19 cellular contexts compared by ENCODE assay signal in genomic region chr6:159836294-159837140, GRCh38. TPM values are rescaled to one million over a fixed set of nuclear protein-coding genes. Genes with fewer than 3 reads are reported as not detected.
A peak's percentile ranks its signal among the peaks of the same experiment; 100 is the strongest.
DNase-seq lines count a peak whose midpoint lies in the region; ATAC-seq, FAIRE-seq and TF ChIP-seq lines count a peak whose summit lies in the region.
"Had no signal": no experiment of that assay in that cellular context is flagged by ENCODE, and none has a peak within 500 bp of the region (broad histone marks: within the 10 kb centered on the region; RNA-seq: fewer than 3 reads in every experiment).

No MANE protein-coding gene starts in this region.

- TF ChIP-seq POLR2A in H1 (IDR thresholded peaks at IDR 0.05; ENCODE audit: control extremely low read depth in 1 of 2, low read depth in 2 of 2, low read length in 2 of 2) = no peak

- H3K23me2 ChIP-seq in H1 (ENCODE audit: low read depth, low read length) = no peaks in the 10 kb centered on the region; the same call in 1 of the 2 replicates

- H2BK12ac ChIP-seq in H1 (ENCODE audit: low read depth, low read length) = no peak overlapping the region

- H3K4me3 ChIP-seq in H7 (ENCODE audit: insufficient read depth, low read depth, low read length) (no peak overlapping the region), H1 (ENCODE audit: extremely low read depth in 1 of 4, insufficient read depth in 2 of 4, low read depth in 3 of 4, low read length in 4 of 4) (no peak overlapping the region), skeletal muscle cell (ENCODE audit: low read depth, low read length) (no peak overlapping the region)

- H3K4ac ChIP-seq in H1 (replicated peaks; ENCODE audit: insufficient read length, low read depth, low read length) = no peak overlapping the region

- no peaks in the 10 kb centered on the region for H3K27me3 ChIP-seq in H7 (ENCODE audit: control insufficient read depth, insufficient read depth, low read length)
- H3K27me3 ChIP-seq in H1 (replicated peaks in 1 of 4; ENCODE audit: control insufficient read depth in 3 of 4, extremely low read depth in 1 of 4, insufficient read depth in 3 of 4, low read length in 3 of 4) = no peaks in the 10 kb centered on the region

- no peak overlapping the region for H2BK20ac ChIP-seq in H1 (ENCODE audit: low read length)

- H3K27me3 Mint-ChIP-seq in activated T-helper 1 cell treated with anti-CD3 and anti-CD28 coated beads, Interleukin-12 subunit alpha, Interleukin-12 subunit beta, Interleukin-2, Interleukin-4 antibody, amounts not matched to agents 30 ng/mL and 10 ng/mL and 1 ng/mL, durations not matched to agents 14 hours and 24 hours and 36 hours (ENCODE audit: insufficient read depth) = peaks cover 16% of the 10 kb centered on the region
- peaks cover 2% of the 10 kb centered on the region for H3K27me3 Mint-ChIP-seq in progenitor cell of endocrine pancreas

- H3K4me3 Mint-ChIP-seq in activated T-helper 1 cell treated with anti-CD3 and anti-CD28 coated beads, Interleukin-12 subunit alpha, Interleukin-12 subunit beta, Interleukin-2, Interleukin-4 antibody, amounts not matched to agents 30 ng/mL and 10 ng/mL and 1 ng/mL, durations not matched to agents 14 hours and 24 hours and 36 hours = no peak overlapping the region
- no peak overlapping the region for H3K4me3 Mint-ChIP-seq in progenitor cell of endocrine pancreas (ENCODE audit: low read depth)
- H3K4me3 Mint-ChIP-seq: activated CD8-positive, alpha-beta T cell treated with anti-CD3 and anti-CD28 coated beads, Interleukin-2, amount 10 ng/mL, durations not matched to agents 7 days and 5 days; activated T-cell treated with anti-CD3 and anti-CD28 coated beads, Interleukin-2, amount 50 U/mL, for 72 hours; T-cell had no signal

- intact Hi-C loops in activated T-helper 1 cell treated with anti-CD3 and anti-CD28 coated beads, Interleukin-12 subunit alpha, Interleukin-12 subunit beta, Interleukin-2, Interleukin-4 antibody, amounts not matched to agents 30 ng/mL and 10 ng/mL and 1 ng/mL, durations not matched to agents 14 hours and 24 hours and 36 hours (cut with micrococcal nuclease) = no loop called here

- H4K5ac ChIP-seq in H1 (ENCODE audit: insufficient read length, low read depth, low read length) = no peak overlapping the region

- H4K91ac ChIP-seq in H1 (replicated peaks; ENCODE audit: insufficient read length, low read length) = no peak overlapping the region

- no peak for FAIRE-seq in H1 (lab: Jason Lieb, UNC)
- FAIRE-seq: GM12892, islet of Langerhans had no signal

- no peak overlapping the region for H2BK15ac ChIP-seq in H1 (ENCODE audit: low read length)

- no peak for TF ChIP-seq EP300 in H1 (IDR thresholded peaks at IDR 0.05; ENCODE audit: borderline replicate concordance in 1 of 2, low read depth in 2 of 2, low read length in 2 of 2)

- H3K27ac Mint-ChIP-seq in activated T-helper 1 cell treated with anti-CD3 and anti-CD28 coated beads, Interleukin-12 subunit alpha, Interleukin-12 subunit beta, Interleukin-2, Interleukin-4 antibody, amounts not matched to agents 30 ng/mL and 10 ng/mL and 1 ng/mL, durations not matched to agents 14 hours and 24 hours and 36 hours = no peak overlapping the region
- no peak overlapping the region for H3K27ac Mint-ChIP-seq in progenitor cell of endocrine pancreas
- H3K27ac Mint-ChIP-seq: activated CD8-positive, alpha-beta T cell treated with anti-CD3 and anti-CD28 coated beads, Interleukin-2, amount 10 ng/mL, durations not matched to agents 7 days and 5 days; activated T-cell treated with anti-CD3 and anti-CD28 coated beads, Interleukin-2, amount 50 U/mL, for 72 hours; T-cell had no signal

- no peak for ATAC-seq in left lobe of liver
- ATAC-seq: activated CD8-positive, alpha-beta T cell treated with anti-CD3 and anti-CD28 coated beads, Interleukin-2, amount 10 ng/mL, durations not matched to agents 7 days and 5 days; activated T-cell treated with anti-CD3 and anti-CD28 coated beads, Interleukin-2, amount 50 U/mL, for 72 hours; stimulated activated naive CD8-positive, alpha-beta T cell treated with anti-CD3 and anti-CD28 coated beads, Interleukin-15, Interleukin-2, amounts not matched to agents 100 U/mL and 50 U/mL, for 24 hours; T-cell had no signal

- POLR2A ChIA-PET in H1 (lab: Charles Lee; ENCODE audit: partially characterized antibody) = interaction anchor here (0.8 to 2.3 kb wide), 6 partner anchors 10 to 110 kb away, joined by 3 to 8 read pairs (median 4); partner anchors contain the start of genes TCP1 and WTAP

- H4K8ac ChIP-seq in H1 (ENCODE audit: extremely low read depth, insufficient read depth, low read length) = no peak overlapping the region

- peaks cover 0 to 10% (median 4%) of the 10 kb centered on the region in 4 experiments; a peak in 4 of 7 replicates for H3K4me1 ChIP-seq in H1 (replicated peaks in 1 of 4; ENCODE audit: control insufficient read depth in 3 of 4, insufficient read depth in 4 of 4, low read length in 3 of 4)

- H3K14ac ChIP-seq in H1 (ENCODE audit: insufficient read length) = no peak overlapping the region

- TF ChIP-seq RAD21 in H1 (IDR thresholded peaks at IDR 0.05 in 1 of 2, conservative IDR thresholded peaks at IDR 0.05 in 1 of 2; ENCODE audit: low read depth in 2 of 2, low read length in 2 of 2) = no peak

- H4K20me1 ChIP-seq in H1 (replicated peaks in 1 of 2; ENCODE audit: control insufficient read depth in 1 of 2, insufficient read depth in 2 of 2, low read length in 2 of 2) = no peaks in the 10 kb centered on the region

- H3K23ac ChIP-seq in H1 (ENCODE audit: insufficient read length) = no peak overlapping the region

- no peaks in the 10 kb centered on the region; a peak in 1 of 4 replicates for H3K9me3 ChIP-seq in H1 (ENCODE audit: insufficient read depth in 2 of 2, low read depth in 1 of 2, low read length in 1 of 2)

- WGBS in H1 (ENCODE audit: extremely low coverage in 1 of 2, insufficient coverage in 1 of 2, insufficient read length in 1 of 2, insufficient replicate concordance in 2 of 2, low coverage in 1 of 2, low lambda C conversion rate in 2 of 2, missing lambda C conversion rate in 1 of 2), 2 experiments = 81% methylated on average over 18 of the region's 27 CpGs; no CpG with 5 or more reads in 1 of the 2 experiments

- H3K56ac ChIP-seq in H1 (replicated peaks; ENCODE audit: insufficient read length, low read depth, low read length) = no peak overlapping the region

- no peaks in the 10 kb centered on the region for H3K4me1 Mint-ChIP-seq in activated T-helper 1 cell treated with anti-CD3 and anti-CD28 coated beads, Interleukin-12 subunit alpha, Interleukin-12 subunit beta, Interleukin-2, Interleukin-4 antibody, amounts not matched to agents 30 ng/mL and 10 ng/mL and 1 ng/mL, durations not matched to agents 14 hours and 24 hours and 36 hours (ENCODE audit: low read depth)
- no peaks in the 10 kb centered on the region for H3K4me1 Mint-ChIP-seq in progenitor cell of endocrine pancreas (ENCODE audit: low read depth)

- no peak overlapping the region for H3K9ac ChIP-seq in H1 (replicated peaks in 1 of 4; ENCODE audit: extremely low read depth in 1 of 4, low read depth in 3 of 4, low read length in 3 of 4)

- H3K18ac ChIP-seq in H1 (ENCODE audit: extremely low read depth, low read length) = no peak overlapping the region

- H2AFZ ChIP-seq in H1 (ENCODE audit: low read length) = peak overlapping the region; percentile 51; the same call in 1 of the 2 replicates

- no peaks in the 10 kb centered on the region for H3K79me2 ChIP-seq in H1 (ENCODE audit: control insufficient read depth in 1 of 2, insufficient read depth in 2 of 2, low read length in 2 of 2)

- CTCF ChIA-PET in H1 (lab: Charles Lee; ENCODE audit: partially characterized antibody) = interaction anchor here (0.6 to 3.7 kb wide), 3 partner anchors 14 to 766 kb away, joined by 3 to 14 read pairs (median 4); no protein-coding TSS in a partner anchor

- no peaks in the 10 kb centered on the region for H3K36me3 Mint-ChIP-seq in activated T-helper 1 cell treated with anti-CD3 and anti-CD28 coated beads, Interleukin-12 subunit alpha, Interleukin-12 subunit beta, Interleukin-2, Interleukin-4 antibody, amounts not matched to agents 30 ng/mL and 10 ng/mL and 1 ng/mL, durations not matched to agents 14 hours and 24 hours and 36 hours (ENCODE audit: low read depth)
- H3K36me3 Mint-ChIP-seq in progenitor cell of endocrine pancreas (ENCODE audit: insufficient read depth) = no peaks in the 10 kb centered on the region
- H3K36me3 Mint-ChIP-seq: T-cell had no signal

- no peak overlapping the region for H3K4me2 ChIP-seq in H1 (ENCODE audit: insufficient read depth in 1 of 2, low read depth in 2 of 2, low read length in 2 of 2)

- no peak overlapping the region for H2AK5ac ChIP-seq in H1 (ENCODE audit: low read depth, low read length)

- H2BK120ac ChIP-seq in H1 (replicated peaks; ENCODE audit: low read depth, low read length) = no peak overlapping the region

- H3K36me3 ChIP-seq in H7 (replicated peaks; ENCODE audit: control insufficient read depth, insufficient read depth, low read length) (no peaks in the 10 kb centered on the region), H1 (ENCODE audit: control insufficient read depth in 2 of 4, insufficient read depth in 4 of 4, low read length in 3 of 4) (no peaks in the 10 kb centered on the region)

- H3K27ac ChIP-seq in H1 (ENCODE audit: low read depth, low read length) = no peak overlapping the region
- H3K27ac ChIP-seq: RWPE1 had no signal

- no peak overlapping the region for H2BK5ac ChIP-seq in H1 (ENCODE audit: low read depth, low read length)

- no peaks in the 10 kb centered on the region for H3K9me3 Mint-ChIP-seq in activated T-helper 1 cell treated with anti-CD3 and anti-CD28 coated beads, Interleukin-12 subunit alpha, Interleukin-12 subunit beta, Interleukin-2, Interleukin-4 antibody, amounts not matched to agents 30 ng/mL and 10 ng/mL and 1 ng/mL, durations not matched to agents 14 hours and 24 hours and 36 hours
- no peaks in the 10 kb centered on the region for H3K9me3 Mint-ChIP-seq in progenitor cell of endocrine pancreas (ENCODE audit: low read depth)
- H3K9me3 Mint-ChIP-seq: activated T-cell treated with anti-CD3 and anti-CD28 coated beads, Interleukin-2, amount 50 U/mL, for 72 hours; T-cell had no signal

- TF ChIP-seq CTCF in H1 (IDR thresholded peaks at IDR 0.05; ENCODE audit: control extremely low read depth in 1 of 3, insufficient read depth in 1 of 3, low read depth in 1 of 3, low read length in 3 of 3) = no peak
- no peak for TF ChIP-seq CTCF in progenitor cell of endocrine pancreas (IDR thresholded peaks at IDR 0.05; ENCODE audit: unreplicated experiment)

- peak; percentile 50 for DNase-seq in H7
- DNase-seq in H1 (ENCODE audit: low read depth in 1 of 2, low spot score in 2 of 2) = peak in 1 of 2 experiments; percentile 42
- DNase-seq in left lobe of liver (ENCODE audit: low spot score) = peak; percentile 28
- peak; percentile 30 for DNase-seq in skeletal muscle cell (ENCODE audit: low read depth)
- no peak for DNase-seq in ureter (ENCODE audit: low spot score)
- DNase-seq in activated T-helper 1 cell treated with anti-CD3 and anti-CD28 coated beads, Interleukin-12 subunit alpha, Interleukin-12 subunit beta, Interleukin-2, Interleukin-4 antibody, amounts not matched to agents 30 ng/mL and 10 ng/mL and 1 ng/mL, durations not matched to agents 14 hours and 24 hours and 36 hours (ENCODE audit: low spot score) = no peak
- no peak for DNase-seq in progenitor cell of endocrine pancreas (ENCODE audit: low spot score, unreplicated experiment)
- DNase-seq in NCI-H1048 (lab: John Stamatoyannopoulos, UW) = no peak
- DNase-seq: activated CD8-positive, alpha-beta T cell treated with anti-CD3 and anti-CD28 coated beads, Interleukin-2, amount 10 ng/mL, durations not matched to agents 7 days and 5 days; activated T-cell treated with anti-CD3 and anti-CD28 coated beads, Interleukin-2, amount 50 U/mL, for 72 hours; Karpas-422; NCI-H1417 treated with DMSO at 0.1 percent for 48 hours; NK-92 treated with Interleukin-12 subunit alpha and Interleukin-12 subunit beta, amount 100 ng/mL, for 24 hours; stimulated activated naive CD8-positive, alpha-beta T cell treated with anti-CD3 and anti-CD28 coated beads, Interleukin-15, Interleukin-2, amounts not matched to agents 100 U/mL and 50 U/mL, for 24 hours; T-cell had no signal

- no peaks in the 10 kb centered on the region for H3K79me1 ChIP-seq in H1 (ENCODE audit: low read depth, low read length)

RNA-seq across cellular contexts. Expression of gene PNLDC1, which starts 36.4 kb away (rescaled TPM):
- total RNA-seq in H7 (2014; rRNA removed; shearing (Covaris generic)) = not detected in 2 replicates
- total RNA-seq in H1 (2021; fragmentation: NEBNext Ultra II Directional; extraction: Animal tissue kit (Norgen Biotek cat#: 25700)) = 0.34 and 0.44 TPM in 2 replicates
- 0.09 and 0.15 TPM in 2 replicates for polyA plus RNA-seq in H1 (2011; rRNA removed)
- polyA plus RNA-seq in H1 (2011; cell fraction: cytosol; rRNA removed) = 0.17 TPM
- polyA plus RNA-seq in H1 (2011; cell fraction: nucleus; rRNA removed) = 0.23 TPM
- 0.16 to 0.25 TPM (median 0.19 TPM) in 3 of 4 replicates, not detected in the other for polyA plus RNA-seq in H1 (2012, experiment 1 of 2)
- polyA plus RNA-seq in H1 (2012, experiment 2 of 2) = not detected
- polyA plus RNA-seq in H1 (2013, experiment 1 of 2) = 0.10 TPM
- 0.15 TPM for polyA plus RNA-seq in H1 (2013, experiment 2 of 2)
- not detected in 2 replicates for polyA minus RNA-seq in H1 (2011; rRNA and poly(A)+ RNA removed)
- polyA minus RNA-seq in H1 (2011; cell fraction: cytosol; rRNA and poly(A)+ RNA removed) = not detected
- not detected for polyA minus RNA-seq in H1 (2011; cell fraction: nucleus; rRNA and poly(A)+ RNA removed)
- 0.23 TPM for total RNA-seq in left lobe of liver
- not detected for total RNA-seq in ureter
- total RNA-seq in activated T-helper 1 cell treated with anti-CD3 and anti-CD28 coated beads, Interleukin-12 subunit alpha, Interleukin-12 subunit beta, Interleukin-2, Interleukin-4 antibody, amounts not matched to agents 30 ng/mL and 10 ng/mL and 1 ng/mL, durations not matched to agents 14 hours and 24 hours and 36 hours = 0.56 and 0.78 TPM in 2 replicates
- not detected in 2 replicates for total RNA-seq in progenitor cell of endocrine pancreas

RNA-seq across cellular contexts. Expression of gene MRPL18, which starts 46.2 kb away (rescaled TPM):
- total RNA-seq in H7 (2014; rRNA removed; shearing (Covaris generic)) = 90.2 and 99.0 TPM in 2 replicates
- 79.8 and 83.4 TPM in 2 replicates for total RNA-seq in H1 (2021; fragmentation: NEBNext Ultra II Directional; extraction: Animal tissue kit (Norgen Biotek cat#: 25700))
- 45.0 and 58.7 TPM in 2 replicates for polyA plus RNA-seq in H1 (2011; rRNA removed)
- polyA plus RNA-seq in H1 (2011; cell fraction: cytosol; rRNA removed) = 84.0 TPM
- 37.1 TPM for polyA plus RNA-seq in H1 (2011; cell fraction: nucleus; rRNA removed)
- polyA plus RNA-seq in H1 (2012, experiment 1 of 2) = 65.6 to 85.6 TPM (median 74.6 TPM) in 4 replicates
- polyA plus RNA-seq in H1 (2012, experiment 2 of 2) = 43.5 TPM
- 68.9 TPM for polyA plus RNA-seq in H1 (2013, experiment 1 of 2)
- 73.2 TPM for polyA plus RNA-seq in H1 (2013, experiment 2 of 2)
- polyA minus RNA-seq in H1 (2011; rRNA and poly(A)+ RNA removed) = 24.2 and 28.2 TPM in 2 replicates
- 13.1 TPM for polyA minus RNA-seq in H1 (2011; cell fraction: cytosol; rRNA and poly(A)+ RNA removed)
- 20.7 TPM for polyA minus RNA-seq in H1 (2011; cell fraction: nucleus; rRNA and poly(A)+ RNA removed)
- total RNA-seq in left lobe of liver (28.8 TPM), ureter (69.6 TPM), progenitor cell of endocrine pancreas (45.0 and 45.2 TPM in 2 replicates)
- total RNA-seq in activated T-helper 1 cell treated with anti-CD3 and anti-CD28 coated beads, Interleukin-12 subunit alpha, Interleukin-12 subunit beta, Interleukin-2, Interleukin-4 antibody, amounts not matched to agents 30 ng/mL and 10 ng/mL and 1 ng/mL, durations not matched to agents 14 hours and 24 hours and 36 hours = 108 and 111 TPM in 2 replicates

RNA-seq across cellular contexts. Expression of gene TCP1, which starts 47.1 kb away (rescaled TPM):
- total RNA-seq in H7 (2014; rRNA removed; shearing (Covaris generic)) = 375 and 406 TPM in 2 replicates
- total RNA-seq in H1 (2021; fragmentation: NEBNext Ultra II Directional; extraction: Animal tissue kit (Norgen Biotek cat#: 25700)) = 331 and 348 TPM in 2 replicates
- polyA plus RNA-seq in H1 (2011; rRNA removed) = 117 and 138 TPM in 2 replicates
- 177 TPM for polyA plus RNA-seq in H1 (2011; cell fraction: cytosol; rRNA removed)
- 243 TPM for polyA plus RNA-seq in H1 (2011; cell fraction: nucleus; rRNA removed)
- polyA plus RNA-seq in H1 (2012, experiment 1 of 2) = 298 to 400 TPM (median 371 TPM) in 4 replicates
- polyA plus RNA-seq in H1 (2012, experiment 2 of 2) = 55.7 TPM
- polyA plus RNA-seq in H1 (2013, experiment 1 of 2) = 155 TPM
- polyA plus RNA-seq in H1 (2013, experiment 2 of 2) = 149 TPM
- polyA minus RNA-seq in H1 (2011; rRNA and poly(A)+ RNA removed) = 187 and 237 TPM in 2 replicates
- polyA minus RNA-seq in H1 (2011; cell fraction: cytosol; rRNA and poly(A)+ RNA removed) = 355 TPM
- polyA minus RNA-seq in H1 (2011; cell fraction: nucleus; rRNA and poly(A)+ RNA removed) = 228 TPM
- total RNA-seq in left lobe of liver = 58.1 TPM
- 153 TPM for total RNA-seq in ureter
- total RNA-seq in activated T-helper 1 cell treated with anti-CD3 and anti-CD28 coated beads, Interleukin-12 subunit alpha, Interleukin-12 subunit beta, Interleukin-2, Interleukin-4 antibody, amounts not matched to agents 30 ng/mL and 10 ng/mL and 1 ng/mL, durations not matched to agents 14 hours and 24 hours and 36 hours = 454 and 457 TPM in 2 replicates
- 218 and 229 TPM in 2 replicates for total RNA-seq in progenitor cell of endocrine pancreas

RNA-seq across cellular contexts. Expression of gene MAS1, which starts 54.3 kb away (rescaled TPM):
- under 0.01 TPM in 1 of 2 replicates, not detected in the other for total RNA-seq in H7 (2014; rRNA removed; shearing (Covaris generic))
- total RNA-seq in H1 (2021; fragmentation: NEBNext Ultra II Directional; extraction: Animal tissue kit (Norgen Biotek cat#: 25700)) = not detected in 2 replicates
- polyA plus RNA-seq in H1 (2011; rRNA removed) = 0.02 TPM in 1 of 2 replicates, not detected in the other
- not detected for polyA plus RNA-seq in H1 (2011; cell fraction: cytosol; rRNA removed)
- not detected for polyA plus RNA-seq in H1 (2011; cell fraction: nucleus; rRNA removed)
- polyA plus RNA-seq in H1 (2012, experiment 1 of 2) = 0.03 TPM in 3 of 4 replicates, not detected in the other
- polyA plus RNA-seq in H1 (2012, experiment 2 of 2) = not detected
- polyA plus RNA-seq in H1 (2013, experiment 1 of 2) = 0.04 TPM
- polyA plus RNA-seq in H1 (2013, experiment 2 of 2) = 0.06 TPM
- not detected in 2 replicates for polyA minus RNA-seq in H1 (2011; rRNA and poly(A)+ RNA removed)
- not detected for polyA minus RNA-seq in H1 (2011; cell fraction: cytosol; rRNA and poly(A)+ RNA removed)
- not detected for polyA minus RNA-seq in H1 (2011; cell fraction: nucleus; rRNA and poly(A)+ RNA removed)
- not detected for total RNA-seq in left lobe of liver
- not detected for total RNA-seq in ureter
- not detected in 2 replicates for total RNA-seq in activated T-helper 1 cell treated with anti-CD3 and anti-CD28 coated beads, Interleukin-12 subunit alpha, Interleukin-12 subunit beta, Interleukin-2, Interleukin-4 antibody, amounts not matched to agents 30 ng/mL and 10 ng/mL and 1 ng/mL, durations not matched to agents 14 hours and 24 hours and 36 hours
- total RNA-seq in progenitor cell of endocrine pancreas = not detected in 2 replicates
- total RNA-seq: activated CD8-positive, alpha-beta T cell treated with anti-CD3 and anti-CD28 coated beads, Interleukin-2, amount 10 ng/mL, durations not matched to agents 7 days and 5 days; activated T-cell treated with anti-CD3 and anti-CD28 coated beads, Interleukin-2, amount 50 U/mL, for 72 hours; T-cell had no signal
- polyA plus RNA-seq: AG04450 had no signal

Comparison
In these comparisons a context has a peak if more than half of its experiments do, and no peak if none do; other contexts are left out.
1. DNase-seq: peak in H7 (single experiment), left lobe of liver (single experiment) and skeletal muscle cell (single experiment); none in ureter (single experiment), activated T-helper 1 cell treated with anti-CD3 and anti-CD28 coated beads, Interleukin-12 subunit alpha, Interleukin-12 subunit beta, Interleukin-2, Interleukin-4 antibody, amounts not matched to agents 30 ng/mL and 10 ng/mL and 1 ng/mL, durations not matched to agents 14 hours and 24 hours and 36 hours (single experiment), progenitor cell of endocrine pancreas (single experiment) and NCI-H1048 (single experiment).